Comparison of ENCODE assay signal across 25 cellular contexts in the genomic region with DNA sequence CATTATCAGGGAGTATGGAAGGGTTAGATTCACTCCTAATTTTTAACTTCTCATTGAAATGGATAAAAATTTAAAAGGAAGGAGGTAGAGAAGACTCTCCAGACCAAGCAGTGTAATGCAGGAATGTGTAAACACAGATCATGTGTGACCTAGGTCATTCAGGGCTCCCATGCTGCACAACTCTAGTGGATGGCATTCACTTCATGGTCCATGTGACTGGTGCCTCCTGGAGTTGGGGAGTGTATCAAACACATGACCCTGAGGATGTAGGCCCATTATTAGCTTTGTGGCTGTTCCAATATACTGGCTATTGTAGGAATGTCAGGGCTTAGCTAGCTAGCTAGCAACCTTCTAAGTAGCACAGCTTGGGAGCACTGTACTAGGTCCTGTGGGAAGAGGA.
"Had no signal": no experiment of that assay in that cellular context is flagged by ENCODE, and none has a peak within 500 bp of the region (broad histone marks: within the 10 kb centered on the region; RNA-seq: fewer than 3 reads in every experiment).

No MANE protein-coding gene starts in this region.

- H3K9me3 Mint-ChIP-seq: activated T-helper 17 cell treated with anti-CD3 and anti-CD28 coated beads, Interleukin-2, amount 50 U/mL, for 72 hours; type B pancreatic cell had no signal

- H3K27me3 Mint-ChIP-seq: activated naive CD8-positive, alpha-beta T cell; activated T-helper 17 cell treated with anti-CD3 and anti-CD28 coated beads, Interleukin-2, amount 50 U/mL, for 72 hours; naive thymus-derived CD8-positive, alpha-beta T cell; type B pancreatic cell had no signal

- H3K4me1 Mint-ChIP-seq: activated T-helper 17 cell treated with anti-CD3 and anti-CD28 coated beads, Interleukin-2, amount 50 U/mL, for 72 hours had no signal

- ATAC-seq: activated T-helper 17 cell treated with anti-CD3 and anti-CD28 coated beads, Interleukin-2, amount 50 U/mL, for 72 hours; heart right ventricle; left colon; lower lobe of right lung; naive thymus-derived CD8-positive, alpha-beta T cell had no signal

- H3K9me3 ChIP-seq: adrenal gland, lower lobe of right lung, thoracic aorta had no signal

- H3K4me3 ChIP-seq: adrenal gland, breast epithelium, coronary artery, heart right ventricle, lower lobe of right lung, spleen, thoracic aorta had no signal

- H3K4me3 Mint-ChIP-seq: activated naive CD8-positive, alpha-beta T cell; activated T-helper 17 cell treated with anti-CD3 and anti-CD28 coated beads, Interleukin-2, amount 50 U/mL, for 72 hours; endodermal cell; mesothelial cell of epicardium; naive thymus-derived CD8-positive, alpha-beta T cell; type B pancreatic cell had no signal

- H3K4me1 ChIP-seq: adrenal gland, breast epithelium, lower lobe of right lung, spleen had no signal

- H3K27me3 ChIP-seq: adrenal gland, breast epithelium, heart right ventricle, spleen had no signal

- H3K27ac ChIP-seq: adrenal gland, breast epithelium, coronary artery, epithelial cell of prostate, heart right ventricle, lower lobe of right lung, spleen, thoracic aorta, WERI-Rb-1 had no signal

- DNase-seq: activated CD4-positive, alpha-beta T cell treated with anti-CD3 and anti-CD28 coated beads for 1 hour; activated CD4-positive, alpha-beta T cell treated with anti-CD3 and anti-CD28 coated beads, Interleukin-2, amount 50 U/mL, for 1 hour; activated T-cell treated with anti-CD3 and anti-CD28 coated beads, Interleukin-2, amount 50 U/mL, for 1 hour; adrenal gland; endodermal cell; heart right ventricle; left colon; lower lobe of right lung; naive thymus-derived CD8-positive, alpha-beta T cell; retina; spleen; stimulated activated CD4-positive, alpha-beta T cell treated with anti-CD3 and anti-CD28 coated beads, Interleukin-4, amount 100 ng/mL, for 24 hours; stimulated activated naive CD4-positive, alpha-beta T cell treated with Interleukin-2 at 50 U/mL for 16 hours; T-helper 1 cell; WERI-Rb-1 had no signal

- FAIRE-seq: keratinocyte, TTC549 had no signal

- H3K36me3 ChIP-seq: adrenal gland, breast epithelium, thoracic aorta, WERI-Rb-1 had no signal

- H3K27ac Mint-ChIP-seq: activated naive CD8-positive, alpha-beta T cell; activated T-helper 17 cell treated with anti-CD3 and anti-CD28 coated beads, Interleukin-2, amount 50 U/mL, for 72 hours; endodermal cell; mesothelial cell of epicardium; naive thymus-derived CD8-positive, alpha-beta T cell; type B pancreatic cell had no signal
